Comparison of ENCODE assay signal across 17 cellular contexts in genomic region chr7:37538945-37539344, GRCh38.
"Had no signal": no experiment of that assay in that cellular context is flagged by ENCODE, and none has a peak within 500 bp of the region (broad histone marks: within the 10 kb centered on the region; RNA-seq: fewer than 3 reads in every experiment).

No MANE protein-coding gene starts in this region.

- DNase-seq: islet precursor cell; left ventricle myocardium inferior; mesendoderm; naive B cell; natural killer cell; nephron progenitor cell; ovary; right lobe of liver; stimulated activated CD4-positive, alpha-beta T cell treated with anti-CD3 and anti-CD28 coated beads, Interleukin-1b, Interleukin-23, amount 100 ng/mL, for 48 hours; stimulated activated CD4-positive, alpha-beta T cell treated with anti-CD3 and anti-CD28 coated beads, Interleukin-4, amount 100 ng/mL, for 1 hour; stimulated activated naive B cell treated with anti-CD40 and anti-IgM and Interleukin-4, amounts not matched to agents 10 μg/mL and 1 μg/mL and 100 μg/mL, for 72 hours; stimulated activated naive CD8-positive, alpha-beta T cell treated with anti-CD3 and anti-CD28 coated beads, Interleukin-15, Interleukin-2, amounts not matched to agents 100 U/mL and 50 U/mL, for 24 hours; stomach; tibial artery; trophoblast cell; upper lobe of right lung; uterus had no signal
